8 cellular contexts compared by ENCODE assay signal in the genomic region with DNA sequence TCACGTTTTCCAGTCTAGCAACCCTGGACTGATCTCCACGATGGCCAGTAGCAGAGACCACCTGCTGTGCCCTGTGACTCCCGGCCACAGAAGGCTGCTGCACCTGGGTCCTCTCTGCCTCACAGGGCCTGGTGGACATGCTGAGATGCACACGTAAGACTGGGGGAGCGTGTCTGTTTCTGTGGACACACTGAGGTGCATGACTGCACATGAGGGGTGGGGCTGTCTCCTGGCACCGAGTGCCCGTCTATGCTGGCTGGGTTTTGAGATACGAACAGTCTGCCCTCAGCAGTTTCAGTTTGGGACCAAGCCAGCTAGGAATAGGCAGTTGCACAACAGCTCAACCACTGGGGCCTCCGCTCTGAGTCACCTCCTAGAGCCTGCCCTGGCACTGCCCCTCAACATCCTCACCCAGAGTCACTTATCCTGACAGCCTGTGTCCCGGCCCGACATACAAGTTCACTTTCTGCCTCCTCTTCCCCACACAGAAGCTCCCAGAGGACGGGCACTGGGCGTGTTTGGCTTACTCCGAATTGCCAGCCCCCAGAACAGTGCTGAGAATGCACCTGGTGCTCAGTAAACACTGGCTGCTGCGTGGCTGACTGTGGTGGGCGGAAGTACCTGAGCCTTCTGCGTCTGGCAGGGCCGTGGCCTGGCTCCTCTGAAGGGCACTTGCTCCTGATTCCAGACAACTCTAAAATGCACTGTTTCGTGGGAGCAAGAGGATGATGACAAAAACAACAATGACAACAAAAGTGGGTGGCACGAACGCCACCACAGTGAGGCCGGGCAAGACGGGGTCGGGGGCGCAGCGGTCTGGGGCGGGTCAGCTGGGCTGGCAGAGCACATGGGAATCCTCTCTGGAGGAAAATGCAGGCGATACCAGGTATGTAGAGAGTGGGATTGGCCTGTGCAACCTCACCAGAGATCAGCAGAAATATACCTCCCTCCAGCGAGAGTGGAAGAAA. TPM values are rescaled to one million over a fixed set of nuclear protein-coding genes. Genes with fewer than 3 reads are reported as not detected.
DNase-seq lines count a peak whose midpoint lies in the region; ATAC-seq, FAIRE-seq and TF ChIP-seq lines count a peak whose summit lies in the region.

No MANE protein-coding gene starts in this region.

- intact Hi-C loops in sciatic nerve (cut with DNase I): no loop called here

- peaks cover 3% of the 10 kb centered on the region; the same call in 1 of the 2 replicates for H3K9me3 Mint-ChIP-seq in HFFc6

- peak overlapping the region; percentile 10; the same call in 1 of the 2 replicates for H3K4me3 Mint-ChIP-seq in HFFc6

- peaks cover 20% of the 10 kb centered on the region for H3K4me1 Mint-ChIP-seq in HFFc6 (ENCODE audit: low read depth)

- no peak for FAIRE-seq in D721Med (lab: Jason Lieb, UNC)

- 0 out of 2 replicates have a peak, but pooled peaks cover 3% of the 10 kb centered on the region for H3K36me3 Mint-ChIP-seq in HFFc6 (ENCODE audit: low read depth)

- H3K27ac Mint-ChIP-seq in HFFc6: no peak overlapping the region; the same call in 1 of the 2 replicates

- peaks cover 46% of the 10 kb centered on the region for H3K27me3 Mint-ChIP-seq in HFFc6 (ENCODE audit: insufficient read depth)

- peak; percentile 81 for ATAC-seq in sciatic nerve
- no peak for ATAC-seq in HG03196 (IDR thresholded peaks at IDR 0.05; ENCODE audit: unreplicated experiment)
- no peak for ATAC-seq in HG02870 (IDR thresholded peaks at IDR 0.05; ENCODE audit: unreplicated experiment)

- DNase-seq in HFFc6: peak; percentile 58
- peak; percentile 82 for DNase-seq in RPMI7951 (ENCODE audit: low read depth)
- DNase-seq in fibroblast of the conjunctiva (ENCODE audit: low read depth): peak; percentile 68
- DNase-seq in sciatic nerve (ENCODE audit: low spot score): no peak
- DNase-seq in activated T-cell treated with anti-CD3 and anti-CD28 coated beads, Interleukin-2, amount 50 U/mL, for 48 hours: no peak
- DNase-seq in D721Med (ENCODE audit: insufficient read length, low spot score): no peak

- no peak for TF ChIP-seq CTCF in HFFc6 (IDR thresholded peaks at IDR 0.05)
- no peak for TF ChIP-seq CTCF in D721Med (IDR thresholded peaks at IDR 0.05; ENCODE audit: insufficient read depth, missing control alignments)

RNA-seq across cellular contexts. Expression of gene RNF212, which starts 30.9 kb away (rescaled TPM):
- not detected for total RNA-seq in HFFc6 (2021; fragmentation: NEBNext Ultra II Directional; extraction: Animal tissue kit (Norgen Biotek cat#: 25700))
- not detected in 2 replicates for total RNA-seq in RPMI7951 (2014; rRNA removed; shearing (Covaris generic))
- total RNA-seq in sciatic nerve: 17.9 TPM

Comparison
In these comparisons a context has a peak if more than half of its experiments do, and no peak if none do; other contexts are left out.
1. DNase-seq: peak in HFFc6 (single experiment), RPMI7951 (single experiment) and fibroblast of the conjunctiva (single experiment); none in sciatic nerve (single experiment), activated T-cell treated with anti-CD3 and anti-CD28 coated beads, Interleukin-2, amount 50 U/mL, for 48 hours (0 of 2) and D721Med (single experiment).
2. RNA of gene RNF212, which starts 30.9 kb away (total RNA-seq): 17.9 TPM in sciatic nerve (single experiment); not detected in HFFc6 and not detected in RPMI7951; every median in the first group is over 10 times any median in the second.